ENCODE assay signal across 26 cellular contexts in genomic region chr2:129004485-129004884, GRCh38.
A peak's percentile ranks its signal among the peaks of the same experiment; 100 is the strongest.
DNase-seq lines count a peak whose midpoint lies in the region; ATAC-seq and TF ChIP-seq lines count a peak whose summit lies in the region.
"Had no signal": no experiment of that assay in that cellular context is flagged by ENCODE, and none has a peak within 500 bp of the region (broad histone marks: within the 10 kb centered on the region; RNA-seq: fewer than 3 reads in every experiment).

No MANE protein-coding gene starts in this region.

- H3K4me3 ChIP-seq in colonic mucosa: no peak overlapping the region
- H3K4me3 ChIP-seq: coronary artery, neural progenitor cell, pancreas, skin epidermis, upper lobe of left lung had no signal

- ATAC-seq in GM19328 (IDR thresholded peaks at IDR 0.05; ENCODE audit: unreplicated experiment): no peak
- ATAC-seq: activated T-cell treated with anti-CD3 and anti-CD28 coated beads, Interleukin-2, amount 50 U/mL, for 72 hours; pancreas; Right ventricle myocardium inferior; T-helper 17 cell had no signal

- TF ChIP-seq CTCF in colonic mucosa (IDR thresholded peaks at IDR 0.05): no peak

- no peaks in the 10 kb centered on the region for H3K9me3 ChIP-seq in colonic mucosa
- H3K9me3 ChIP-seq: pancreas, upper lobe of left lung had no signal

- intact Hi-C loops in colonic mucosa (cut with DNase I): no loop called here

- H3K4me1 ChIP-seq in colonic mucosa: no peaks in the 10 kb centered on the region
- H3K4me1 ChIP-seq: neural progenitor cell, pancreas, upper lobe of left lung had no signal

- H3K27me3 ChIP-seq in colonic mucosa: no peaks in the 10 kb centered on the region
- H3K27me3 ChIP-seq: neural progenitor cell, pancreas, upper lobe of left lung had no signal

- H3K27ac ChIP-seq in colonic mucosa: no peak overlapping the region
- H3K27ac ChIP-seq: coronary artery, epithelial cell of prostate, neural progenitor cell, pancreas, skin epidermis, upper lobe of left lung had no signal

- no peak overlapping the region for H3K9ac ChIP-seq in colonic mucosa (ENCODE audit: low read depth in 2 of 2, low read length in 2 of 2)
- H3K9ac ChIP-seq: neural progenitor cell had no signal

- no peaks in the 10 kb centered on the region for H3K36me3 ChIP-seq in colonic mucosa
- H3K36me3 ChIP-seq: neural progenitor cell, pancreas, upper lobe of left lung had no signal

- DNase-seq in DMS153 treated with DMSO at 0.1 percent for 48 hours (lab: John Stamatoyannopoulos, UW; ENCODE audit: unreplicated experiment) (peak; percentile 43), DMS79 treated with DMSO at 0.1 percent for 48 hours (lab: John Stamatoyannopoulos, UW) (peak; percentile 89), NCI-H2171 treated with DMSO at 0.1 percent for 48 hours (lab: John Stamatoyannopoulos, UW) (peak; percentile 83), colonic mucosa (peak; percentile 42), NCI-H446 treated with DMSO at 0.1 percent for 48 hours (lab: John Stamatoyannopoulos, UW) (no peak), mesenteric fat pad (ENCODE audit: low spot score) (no peak), OCI-M1 (lab: John Stamatoyannopoulos, UW) (no peak)
- DNase-seq: activated CD4-positive, alpha-beta T cell treated with anti-CD3 and anti-CD28 coated beads, Interleukin-2, amount 50 U/mL, for 48 hours; activated CD4-positive, CD25-positive, alpha-beta regulatory T cell treated with anti-CD3 and anti-CD28 coated beads, Interleukin-2, amount 50 U/mL, for 72 hours; activated T-cell treated with anti-CD3 and anti-CD28 coated beads, Interleukin-2, amount 50 U/mL, for 72 hours; CD8-positive, alpha-beta memory T cell; DND-41; effector CD8-positive, alpha-beta T cell; immature natural killer cell; NCI-H226; pancreas; retina; stimulated activated naive CD4-positive, alpha-beta T cell; T-helper 17 cell had no signal

Comparison
In these comparisons a context has a peak if more than half of its experiments do, and no peak if none do; other contexts are left out.
1. DNase-seq: peak in DMS153 treated with DMSO at 0.1 percent for 48 hours (single experiment), DMS79 treated with DMSO at 0.1 percent for 48 hours (single experiment), NCI-H2171 treated with DMSO at 0.1 percent for 48 hours (single experiment) and colonic mucosa (single experiment); none in NCI-H446 treated with DMSO at 0.1 percent for 48 hours (single experiment), mesenteric fat pad (single experiment) and OCI-M1 (single experiment).